In genomic region chr11:63670738-63671321, GRCh38 we compare ENCODE assay signal across 8 cellular contexts. TPM values are rescaled to one million over a fixed set of nuclear protein-coding genes. Genes with fewer than 3 reads are reported as not detected.
A peak's percentile ranks its signal among the peaks of the same experiment; 100 is the strongest.
DNase-seq lines count a peak whose midpoint lies in the region; ATAC-seq and TF ChIP-seq lines count a peak whose summit lies in the region.

No MANE protein-coding gene starts in this region.

- H3K27ac Mint-ChIP-seq in activated naive CD8-positive, alpha-beta T cell treated with anti-CD3 and anti-CD28 coated beads for 36 hours, result peak overlapping the region; percentile 86
- peak overlapping the region; percentile 93 for H3K27ac Mint-ChIP-seq in osteocyte (ENCODE audit: unreplicated experiment)

- no peak for DNase-seq in Panc1 (ENCODE audit: low read depth, low spot score)
- peak; percentile 30 for DNase-seq in activated naive CD8-positive, alpha-beta T cell treated with anti-CD3 and anti-CD28 coated beads for 36 hours
- DNase-seq in Right ventricle myocardium superior, result peak; percentile 71
- DNase-seq in osteocyte (ENCODE audit: extremely low spot score, unreplicated experiment), result peak; percentile 89
- no peak for DNase-seq in stimulated activated naive CD4-positive, alpha-beta T cell treated with Interleukin-2 at 50 U/mL for 16 hours (lab: John Stamatoyannopoulos, UW)

- BruUV-seq in Panc1 (replicated peaks; lab: Mats Ljungman, UMichigan), result no TSS peak

- H3K4me1 Mint-ChIP-seq in activated naive CD8-positive, alpha-beta T cell treated with anti-CD3 and anti-CD28 coated beads for 36 hours, result peaks cover 34% of the 10 kb centered on the region
- peaks cover 43% of the 10 kb centered on the region for H3K4me1 Mint-ChIP-seq in osteocyte (ENCODE audit: unreplicated experiment)

- no peaks in the 10 kb centered on the region for H3K36me3 ChIP-seq in Panc1 (ENCODE audit: control insufficient read depth, insufficient read depth, low read length)

- H3K27me3 ChIP-seq in Panc1 (ENCODE audit: control insufficient read depth, insufficient read depth, low read length), result no peaks in the 10 kb centered on the region

- H3K4me3 ChIP-seq in Panc1 (ENCODE audit: low read depth in 2 of 2, low read length in 2 of 2), result peak overlapping the region; percentile 72 to 88

- ATAC-seq in GM18873 (IDR thresholded peaks at IDR 0.05; ENCODE audit: low FRiP score, unreplicated experiment) (peak; percentile 17), HG03196 (IDR thresholded peaks at IDR 0.05; ENCODE audit: unreplicated experiment) (peak; percentile 53), Panc1 (peak; percentile 69), Right ventricle myocardium superior (ENCODE audit: poor library complexity) (peak; percentile 76)

- in situ Hi-C loops in Panc1 (cut with HindIII; ENCODE audit: low pct_unique_long_range_greater_than_20kb, low sequenced_read_pairs), result no loop called here

- POLR2A ChIA-PET in Panc1 (lab: Charles Lee), result no interaction called here

- peaks cover 2% of the 10 kb centered on the region for H3K9me3 Mint-ChIP-seq in activated naive CD8-positive, alpha-beta T cell treated with anti-CD3 and anti-CD28 coated beads for 36 hours
- no peaks in the 10 kb centered on the region for H3K9me3 Mint-ChIP-seq in osteocyte (ENCODE audit: unreplicated experiment)

- peak overlapping the region; percentile 81 for H3K4me3 Mint-ChIP-seq in activated naive CD8-positive, alpha-beta T cell treated with anti-CD3 and anti-CD28 coated beads for 36 hours
- peak overlapping the region; percentile 79 for H3K4me3 Mint-ChIP-seq in osteocyte (ENCODE audit: unreplicated experiment)

- TF ChIP-seq CTCF in C4-2B (conservative IDR thresholded peaks at IDR 0.05) (peak; percentile 89), Panc1 (IDR thresholded peaks at IDR 0.05) (peak; percentile 86), osteocyte (IDR thresholded peaks at IDR 0.05) (peak; percentile 62)

- H3K36me3 Mint-ChIP-seq in activated naive CD8-positive, alpha-beta T cell treated with anti-CD3 and anti-CD28 coated beads for 36 hours, result peaks cover 12% of the 10 kb centered on the region
- peaks cover 2% of the 10 kb centered on the region for H3K36me3 Mint-ChIP-seq in osteocyte (ENCODE audit: unreplicated experiment)

- H3K9me3 ChIP-seq in Panc1 (ENCODE audit: control insufficient read depth, insufficient read depth, low read depth, low read length), result no peaks in the 10 kb centered on the region

- intact Hi-C loops in Panc1 (cut with micrococcal nuclease; ENCODE audit: unreplicated experiment), result no loop called here
- intact Hi-C loops in Right ventricle myocardium superior (cut with DNase I), result no loop called here

- peaks cover 16% of the 10 kb centered on the region for H3K4me1 ChIP-seq in Panc1 (ENCODE audit: control insufficient read depth, insufficient read depth, low read length)

- H3K27me3 Mint-ChIP-seq in activated naive CD8-positive, alpha-beta T cell treated with anti-CD3 and anti-CD28 coated beads for 36 hours, result no peaks in the 10 kb centered on the region
- no peaks in the 10 kb centered on the region for H3K27me3 Mint-ChIP-seq in osteocyte (ENCODE audit: unreplicated experiment)

- H3K27ac ChIP-seq in C4-2B (peak overlapping the region; percentile 96), Panc1 (ENCODE audit: low read length) (peak overlapping the region; percentile 97)

- CTCF ChIA-PET in Panc1 (lab: Charles Lee), result interaction anchor here (0.9 kb wide), 1 partner anchor 12 kb away, joined by 3 read pairs; no protein-coding TSS in a partner anchor

RNA-seq across cellular contexts. Expression of gene ATL3, which starts 0.3 kb away (rescaled TPM):
- total RNA-seq in Panc1 (2021; ENCODE audit: unreplicated experiment), result 79.0 TPM
- polyA plus RNA-seq in Panc1 (2012; ENCODE audit: insufficient read length), result 12.9 TPM
- 10 to 100 TPM; 20.9 to 23.2 TPM for total RNA-seq in activated naive CD8-positive, alpha-beta T cell treated with anti-CD3 and anti-CD28 coated beads for 36 hours
- total RNA-seq in Right ventricle myocardium superior, result 12.8 TPM
- 96.9 and 107 TPM in 2 replicates for total RNA-seq in osteocyte

RNA-seq across cellular contexts. Expression of gene RTN3, which starts 10.5 kb away (rescaled TPM):
- total RNA-seq in Panc1 (2021; ENCODE audit: unreplicated experiment), result 145 TPM
- 98.5 TPM for polyA plus RNA-seq in Panc1 (2012; ENCODE audit: insufficient read length)
- 10 to 100 TPM; 30.4 to 33.5 TPM for total RNA-seq in activated naive CD8-positive, alpha-beta T cell treated with anti-CD3 and anti-CD28 coated beads for 36 hours
- total RNA-seq in Right ventricle myocardium superior, result 41.2 TPM
- 109 and 117 TPM in 2 replicates for total RNA-seq in osteocyte

RNA-seq across cellular contexts. Expression of gene PLAAT3, which starts 56.6 kb away (rescaled TPM):
- 32.6 TPM for total RNA-seq in Panc1 (2021; ENCODE audit: unreplicated experiment)
- 49.0 TPM for polyA plus RNA-seq in Panc1 (2012; ENCODE audit: insufficient read length)
- 1 to 10 TPM; 6.0 to 6.5 TPM for total RNA-seq in activated naive CD8-positive, alpha-beta T cell treated with anti-CD3 and anti-CD28 coated beads for 36 hours
- total RNA-seq in Right ventricle myocardium superior, result 169 TPM
- 19.0 and 20.0 TPM in 2 replicates for total RNA-seq in osteocyte

Comparison
In these comparisons a context has a peak if more than half of its experiments do, and no peak if none do; other contexts are left out.
1. ATAC-seq: peak in every context shown above with its lines; median percentile 76 in Right ventricle myocardium superior; 69 in Panc1; 53 in HG03196; 17 in GM18873.
2. DNase-seq: peak in activated naive CD8-positive, alpha-beta T cell treated with anti-CD3 and anti-CD28 coated beads for 36 hours (single experiment), Right ventricle myocardium superior (single experiment) and osteocyte (single experiment); none in Panc1 (single experiment) and stimulated activated naive CD4-positive, alpha-beta T cell treated with Interleukin-2 at 50 U/mL for 16 hours (single experiment).
3. Peak in every context shown above with its lines, with median percentiles within 50 percentile points of each other: CTCF ChIP-seq.